8 cellular contexts compared by ENCODE assay signal in the genomic region with DNA sequence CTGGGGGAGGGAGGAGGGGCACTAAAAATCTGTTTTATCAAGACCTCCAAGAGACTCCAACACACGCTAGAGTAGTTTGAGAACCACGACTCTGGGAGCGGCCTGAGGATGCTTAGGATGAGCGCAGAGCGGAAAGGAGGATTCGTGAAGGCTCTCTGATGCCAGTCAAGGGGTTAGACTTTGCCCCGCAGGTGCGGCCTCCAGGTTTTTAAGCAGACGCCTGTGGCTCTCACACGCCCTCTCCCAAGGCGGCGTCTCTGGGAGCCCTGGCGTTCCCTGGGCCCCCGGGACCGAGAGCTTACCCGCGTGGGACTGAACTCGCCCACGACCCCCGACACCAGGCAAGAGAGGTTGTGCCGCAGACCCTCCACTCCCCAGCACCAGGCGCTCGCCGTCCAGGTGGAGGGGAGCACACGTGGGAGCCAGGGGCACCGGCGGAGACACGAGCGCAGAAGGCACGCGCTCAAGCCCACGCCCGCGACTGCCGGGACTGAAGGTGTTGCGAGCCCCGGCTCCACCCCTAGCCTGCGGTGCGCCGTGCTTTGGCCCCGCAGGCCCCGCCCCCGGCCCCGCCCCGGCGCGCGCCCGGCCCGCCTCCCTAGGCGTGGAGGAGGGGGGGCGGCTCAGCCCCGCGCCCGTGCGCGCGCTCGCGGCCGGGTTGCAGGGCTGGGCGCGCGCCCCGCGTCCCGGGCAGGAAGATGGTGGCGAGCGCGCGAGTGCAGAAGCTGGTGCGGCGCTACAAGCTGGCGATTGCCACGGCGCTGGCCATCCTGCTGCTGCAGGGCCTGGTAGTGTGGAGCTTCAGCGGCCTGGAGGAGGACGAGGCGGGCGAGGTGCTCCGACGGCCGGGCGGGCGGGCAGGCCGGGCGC. TPM values are rescaled to one million over a fixed set of nuclear protein-coding genes. Genes with fewer than 3 reads are reported as not detected.
A peak's percentile ranks its signal among the peaks of the same experiment; 100 is the strongest.
DNase-seq lines count a peak whose midpoint lies in the region; ATAC-seq, FAIRE-seq and TF ChIP-seq lines count a peak whose summit lies in the region.

Gene XYLT2 (plus strand): TSS at position 684 of the 870 bp plus-strand sequence. CDS start 15 bp downstream, at position 699.

- H3K27me3 Mint-ChIP-seq in central memory CD8-positive, alpha-beta T cell = no peaks in the 10 kb centered on the region

- peak within 1 kb of the TSS; percentile 90 for H3K27ac Mint-ChIP-seq in central memory CD8-positive, alpha-beta T cell (ENCODE audit: low read depth)

- peak within 1 kb of the TSS; percentile 89 for H3K4me3 Mint-ChIP-seq in central memory CD8-positive, alpha-beta T cell

- H3K9ac ChIP-seq in kidney (ENCODE audit: low read length in 2 of 2) = peak within 1 kb of the TSS; percentile 26 to 85

- no peak for TF ChIP-seq CTCF in kidney (IDR thresholded peaks at IDR 0.05; ENCODE audit: borderline replicate concordance, extremely low read depth, insufficient read depth)

- peaks cover 4% of the 10 kb centered on the region for H3K36me3 Mint-ChIP-seq in central memory CD8-positive, alpha-beta T cell (ENCODE audit: insufficient read depth)

- intact Hi-C loops in kidney (cut with DNase I) = no loop called here

- H3K4me3 ChIP-seq in kidney (ENCODE audit: low read length in 2 of 2) = peak within 1 kb of the TSS; percentile 69 to 75

- no peak within 1 kb of the TSS for H3K27ac ChIP-seq in kidney (ENCODE audit: low read depth in 2 of 2, low read length in 2 of 2)

- peaks cover 31% of the 10 kb centered on the region for H3K4me1 Mint-ChIP-seq in central memory CD8-positive, alpha-beta T cell

- H3K36me3 ChIP-seq in kidney (ENCODE audit: control insufficient read depth in 1 of 2, insufficient read depth in 2 of 2, low read length in 2 of 2) = no peaks in the 10 kb centered on the region

- peak; percentile 88 for DNase-seq in ACHN
- peak; percentile 79 for DNase-seq in NCI-H226
- DNase-seq in central memory CD8-positive, alpha-beta T cell (ENCODE audit: low spot score in 2 of 2) = peak; percentile 78 to 85
- peak; percentile 94 for DNase-seq in kidney
- peak; percentile 93 for DNase-seq in stimulated activated CD4-positive, alpha-beta T cell treated with anti-CD3 and anti-CD28 coated beads, Interleukin-15, amount 100 ng/mL, for 24 hours

- in situ Hi-C loops in ACHN (cut with HindIII; ENCODE audit: low pct_ligation_motif_present, low pct_unique_long_range_greater_than_20kb, low sequenced_read_pairs) = no loop called here

- H3K9me3 ChIP-seq in kidney (ENCODE audit: control insufficient read depth in 1 of 2, low read length in 2 of 2) = no peaks in the 10 kb centered on the region

- peaks cover 9 to 11% of the 10 kb centered on the region in 2 donors for H3K4me1 ChIP-seq in kidney (ENCODE audit: control insufficient read depth in 1 of 2, insufficient read depth in 1 of 2, low read depth in 1 of 2, low read length in 2 of 2)

- peak; percentile 74 for ATAC-seq in GM18868 (IDR thresholded peaks at IDR 0.05; ENCODE audit: unreplicated experiment)
- peak; percentile 75 for ATAC-seq in HG03135 (IDR thresholded peaks at IDR 0.05; ENCODE audit: unreplicated experiment)
- peak; percentile 88 to 89 for ATAC-seq in activated CD4-positive, CD25-positive, alpha-beta regulatory T cell treated with anti-CD3 and anti-CD28 coated beads, Interleukin-2, amount 50 U/mL, for 24 hours
- peak; percentile 88 for ATAC-seq in central memory CD8-positive, alpha-beta T cell (replicated peaks; ENCODE audit: extremely low read depth, poor library complexity, severe bottlenecking)

- FAIRE-seq in kidney (lab: Jason Lieb, UNC) = no peak

- no peaks in the 10 kb centered on the region for H3K9me3 Mint-ChIP-seq in central memory CD8-positive, alpha-beta T cell

RNA-seq across cellular contexts. Expression of gene XYLT2, which starts in this region (rescaled TPM):
- total RNA-seq in kidney = 30.0 TPM
- polyA plus RNA-seq in kidney (ENCODE audit: insufficient read depth, low read depth, low replicate concordance) = 21.2 TPM
